In the genomic region with DNA sequence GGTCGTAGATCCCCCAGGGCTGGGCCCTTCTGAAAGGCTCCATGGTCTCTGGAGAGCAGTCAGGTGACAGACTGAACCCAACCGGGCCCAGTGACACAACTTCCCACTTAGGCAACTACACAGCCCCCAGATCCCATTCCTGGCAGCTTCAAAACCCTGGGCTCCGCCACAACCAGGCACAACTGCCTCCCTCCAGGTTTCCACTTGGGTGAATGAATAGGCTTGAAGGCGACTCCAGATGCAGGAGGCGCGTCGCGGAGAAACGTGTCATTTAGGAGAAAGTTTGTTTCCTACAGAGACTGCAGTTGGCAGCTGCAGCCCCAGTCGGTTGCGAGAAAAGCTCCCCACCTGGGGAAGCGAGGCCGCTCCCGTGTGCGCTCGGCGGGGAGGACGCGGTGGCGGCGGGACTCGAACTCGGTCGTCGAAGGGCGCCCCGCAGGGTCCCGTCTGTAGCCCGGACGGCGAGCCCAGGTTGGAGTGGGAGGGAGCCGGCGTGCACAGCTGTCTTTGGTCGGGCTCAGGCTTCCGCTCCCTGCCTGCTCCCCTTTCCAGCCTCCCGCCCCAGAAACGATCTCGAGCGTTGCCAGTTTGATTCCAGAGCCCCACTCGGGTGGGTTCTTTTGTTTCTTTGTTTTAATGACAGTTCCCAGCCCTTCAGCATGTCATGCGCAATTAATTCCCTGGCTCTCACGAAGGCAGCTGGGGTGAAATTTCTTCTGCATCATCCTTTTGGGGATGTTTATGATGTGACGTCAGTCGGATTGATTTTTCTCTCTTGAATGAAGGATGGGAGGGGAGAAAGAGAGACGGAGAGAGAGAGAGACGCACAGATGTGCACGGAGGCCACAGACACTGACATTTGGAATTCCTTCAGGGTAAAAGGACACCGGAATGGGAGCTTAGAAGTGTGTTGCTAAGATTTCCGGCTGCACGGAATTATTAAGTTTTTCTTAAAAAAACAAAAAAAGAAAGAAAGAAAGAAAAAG, we compare ENCODE assay signal across 8 cellular contexts. TPM values are rescaled to one million over a fixed set of nuclear protein-coding genes. Genes with fewer than 3 reads are reported as not detected.
DNase-seq lines count a peak whose midpoint lies in the region; ATAC-seq, FAIRE-seq and TF ChIP-seq lines count a peak whose summit lies in the region.

No MANE protein-coding gene starts in this region.

- no peaks in the 10 kb centered on the region for H3K27me3 ChIP-seq in CD8-positive, alpha-beta memory T cell (ENCODE audit: insufficient read depth, low read length, poor library complexity, severe bottlenecking)
- H3K27me3 ChIP-seq in bronchial epithelial cell (ENCODE audit: control insufficient read depth, insufficient read depth, low read length), result no peaks in the 10 kb centered on the region
- peaks cover 6 to 13% (median 11%) of the 10 kb centered on the region in 3 donors for H3K27me3 ChIP-seq in skeletal muscle tissue (ENCODE audit: control insufficient read depth in 3 of 3, insufficient read depth in 3 of 3, low read length in 3 of 3)

- no peaks in the 10 kb centered on the region for H3K36me3 ChIP-seq in CD8-positive, alpha-beta memory T cell (ENCODE audit: insufficient read depth, low read length)
- H3K36me3 ChIP-seq in bronchial epithelial cell (ENCODE audit: control insufficient read depth, insufficient read depth, low read length) (no peaks in the 10 kb centered on the region), skeletal muscle tissue (ENCODE audit: control insufficient read depth in 3 of 3, insufficient read depth in 3 of 3, low read length in 3 of 3) (no peaks in the 10 kb centered on the region)

- peaks cover 5 to 15% (median 5%) of the 10 kb centered on the region in 3 donors for H3K4me1 Mint-ChIP-seq in CD8-positive, alpha-beta memory T cell

- H3K4me1 ChIP-seq in CD8-positive, alpha-beta memory T cell (ENCODE audit: insufficient read depth, low read length), result no peaks in the 10 kb centered on the region
- H3K4me1 ChIP-seq in skeletal muscle tissue (ENCODE audit: control insufficient read depth in 3 of 3, insufficient read depth in 3 of 3, low read length in 3 of 3), result peaks cover 4 to 8% (median 4%) of the 10 kb centered on the region in 3 donors

- no peak overlapping the region for H3K27ac ChIP-seq in CD8-positive, alpha-beta memory T cell (ENCODE audit: low read depth, low read length)
- peak overlapping the region; percentile 75 for H3K27ac ChIP-seq in skeletal muscle tissue (ENCODE audit: low read depth, low read length)

- no peak for TF ChIP-seq CTCF in bronchial epithelial cell (IDR thresholded peaks at IDR 0.05; ENCODE audit: insufficient read depth, low read length, severe bottlenecking)

- peak overlapping the region in 2 of 8 donors; percentile 59 to 94 for H3K27ac Mint-ChIP-seq in CD8-positive, alpha-beta memory T cell

- H3K27me3 Mint-ChIP-seq in CD8-positive, alpha-beta memory T cell, result peaks cover 20 to 60% of the 10 kb centered on the region in 2 donors

- H3K9me3 ChIP-seq in CD8-positive, alpha-beta memory T cell (ENCODE audit: low read length), result no peaks in the 10 kb centered on the region
- no peaks in the 10 kb centered on the region for H3K9me3 ChIP-seq in skeletal muscle tissue (ENCODE audit: control insufficient read depth in 3 of 3, low read length in 3 of 3)

- CTCF ChIA-PET in CD8-positive, alpha-beta memory T cell (lab: Charles Lee), result no interaction called here

- ATAC-seq in HG03565 (IDR thresholded peaks at IDR 0.05; ENCODE audit: unreplicated experiment), result no peak

- no peaks in the 10 kb centered on the region for H3K36me3 Mint-ChIP-seq in CD8-positive, alpha-beta memory T cell

- POLR2A ChIA-PET in CD8-positive, alpha-beta memory T cell (lab: Charles Lee), result no interaction called here

- H3K9ac ChIP-seq in skeletal muscle tissue (ENCODE audit: low read depth in 1 of 3, low read length in 3 of 3), result peak overlapping the region; percentile 41 to 67 (median 65)

- peak overlapping the region in 6 of 7 donors; percentile 35 to 74 (median 63) for H3K4me3 Mint-ChIP-seq in CD8-positive, alpha-beta memory T cell

- peaks cover 0 to 2% (median 0%) of the 10 kb centered on the region in 5 donors for H3K9me3 Mint-ChIP-seq in CD8-positive, alpha-beta memory T cell

- DNase-seq in CD8-positive, alpha-beta memory T cell, result peak in 1 of 5 donors; percentile 7
- DNase-seq in NCI-H2227 treated with DMSO at 0.1 percent for 48 hours (lab: John Stamatoyannopoulos, UW) (peak; percentile 66), bronchial epithelial cell (ENCODE audit: low read depth) (peak; percentile 29), iPS-NIHi7 (ENCODE audit: extremely low spot score) (peak; percentile 28), pons (ENCODE audit: low spot score) (no peak)
- no peak for DNase-seq in central memory CD4-positive, alpha-beta T cell

- no peak overlapping the region for H3K4me3 ChIP-seq in CD8-positive, alpha-beta memory T cell (ENCODE audit: low read length)
- peak overlapping the region; percentile 35 for H3K4me3 ChIP-seq in bronchial epithelial cell (ENCODE audit: low read depth, low read length)
- peak overlapping the region; percentile 69 to 74 (median 70) for H3K4me3 ChIP-seq in skeletal muscle tissue (ENCODE audit: low read length in 3 of 3)

- FAIRE-seq in bronchial epithelial cell (lab: Jason Lieb, UNC), result no peak

RNA-seq across cellular contexts. Expression of a gene that starts 0.9 kb away (rescaled TPM):
- not detected for total RNA-seq in CD8-positive, alpha-beta memory T cell
- polyA plus RNA-seq in CD8-positive, alpha-beta memory T cell, result not detected
- total RNA-seq in bronchial epithelial cell (0.79 TPM in 1 of 2 replicates, not detected in the other), skeletal muscle tissue (0.52 TPM)

Comparison
In these comparisons a context has a peak if more than half of its experiments do, and no peak if none do; other contexts are left out.
1. DNase-seq: peak in NCI-H2227 treated with DMSO at 0.1 percent for 48 hours (single experiment), bronchial epithelial cell (single experiment) and iPS-NIHi7 (single experiment); none in central memory CD4-positive, alpha-beta T cell (single experiment) and pons (single experiment).